22 cellular contexts compared by ENCODE assay signal in genomic region chr7:27305854-27306253, GRCh38.
"Had no signal": no experiment of that assay in that cellular context is flagged by ENCODE, and none has a peak within 500 bp of the region (broad histone marks: within the 10 kb centered on the region; RNA-seq: fewer than 3 reads in every experiment).

No MANE protein-coding gene starts in this region.

- DNase-seq: Kasumi-1, MV-4-11, NCI-H1048, NCI-H1105 treated with DMSO at 0.1 percent for 48 hours, NCI-H1417 treated with DMSO at 0.1 percent for 48 hours, NCI-H146, NCI-H1694 treated with DMSO at 0.1 percent for 48 hours, NCI-H1930, NCI-H2081 treated with DMSO at 0.1 percent for 48 hours, NCI-H345, NCI-H446 treated with DMSO at 0.1 percent for 48 hours, NCI-H510A treated with DMSO at 0.1 percent for 48 hours, NCI-H526, NCI-H82, Right ventricle myocardium superior, RPMI8226, SIG-M5 had no signal

- H3K4me1 ChIP-seq: SJSA1 had no signal

- H3K36me3 ChIP-seq: SJSA1 had no signal

- H3K4me2 ChIP-seq: KMS-11 had no signal

- ATAC-seq: K562 had no signal

- H3K9ac ChIP-seq: KMS-11 had no signal

- H3K4me3 ChIP-seq: K562, SJSA1, SK-N-MC had no signal

- H3K27ac ChIP-seq: HL-60, KMS-11, SJSA1, SK-N-MC had no signal
